23 cellular contexts compared by ENCODE assay signal in genomic region chr7:152140067-152140466, GRCh38.
"Had no signal": no experiment of that assay in that cellular context is flagged by ENCODE, and none has a peak within 500 bp of the region (broad histone marks: within the 10 kb centered on the region; RNA-seq: fewer than 3 reads in every experiment).

No MANE protein-coding gene starts in this region.

- H3K27me3 Mint-ChIP-seq: naive B cell; stimulated activated naive B cell treated with anti-CD40 and anti-IgM and Interleukin-4, amounts not matched to agents 10 μg/mL and 1 μg/mL and 100 μg/mL, for 72 hours; stimulated activated naive CD8-positive, alpha-beta T cell treated with anti-CD3 and anti-CD28 coated beads, Interleukin-15, amount 100 ng/mL, for 72 hours had no signal

- ATAC-seq: foreskin keratinocyte; psoas muscle; sciatic nerve; stimulated activated naive B cell treated with anti-CD40 and anti-IgM and Interleukin-4, amounts not matched to agents 10 μg/mL and 1 μg/mL and 100 μg/mL, for 72 hours; stimulated activated naive CD8-positive, alpha-beta T cell treated with anti-CD3 and anti-CD28 coated beads, Interleukin-15, amount 100 ng/mL, for 72 hours had no signal

- H3K9me3 Mint-ChIP-seq: immature natural killer cell; naive B cell; nephron progenitor cell; stimulated activated naive B cell treated with anti-CD40 and anti-IgM and Interleukin-4, amounts not matched to agents 10 μg/mL and 1 μg/mL and 100 μg/mL, for 72 hours; stimulated activated naive CD8-positive, alpha-beta T cell treated with anti-CD3 and anti-CD28 coated beads, Interleukin-15, amount 100 ng/mL, for 72 hours had no signal

- DNase-seq: cortex of kidney; dorsolateral prefrontal cortex; effector CD8-positive, alpha-beta T cell; erythroblast; foreskin keratinocyte; immature natural killer cell; left ventricle myocardium inferior; mesendoderm; naive B cell; nephron progenitor cell; psoas muscle; retina; spleen; stimulated activated CD4-positive, alpha-beta T cell treated with anti-CD3 and anti-CD28 coated beads, Interleukin-15, amount 100 ng/mL, for 24 hours; stimulated activated CD4-positive, alpha-beta T cell treated with anti-CD3 and anti-CD28 coated beads, Interleukin-1b, Interleukin-23, amount 100 ng/mL, for 48 hours; stimulated activated CD4-positive, alpha-beta T cell treated with anti-CD3 and anti-CD28 coated beads, Interleukin-4, amount 100 ng/mL, for 24 hours; stimulated activated naive B cell treated with anti-CD40 and anti-IgM and Interleukin-4, amounts not matched to agents 10 μg/mL and 1 μg/mL and 100 μg/mL, for 72 hours; stimulated activated naive CD8-positive, alpha-beta T cell treated with anti-CD3 and anti-CD28 coated beads, Interleukin-15, amount 100 ng/mL, for 72 hours; substantia nigra; transverse colon had no signal

- H3K27me3 ChIP-seq: dorsolateral prefrontal cortex, foreskin keratinocyte, spleen, transverse colon had no signal

- H3K9me3 ChIP-seq: left ventricle myocardium inferior, psoas muscle, spleen, thoracic aorta, transverse colon had no signal

- H3K4me3 Mint-ChIP-seq: immature natural killer cell; naive B cell; nephron progenitor cell; stimulated activated naive B cell treated with anti-CD40 and anti-IgM and Interleukin-4, amounts not matched to agents 10 μg/mL and 1 μg/mL and 100 μg/mL, for 72 hours; stimulated activated naive CD8-positive, alpha-beta T cell treated with anti-CD3 and anti-CD28 coated beads, Interleukin-15, amount 100 ng/mL, for 72 hours had no signal

- H3K4me1 Mint-ChIP-seq: stimulated activated naive B cell treated with anti-CD40 and anti-IgM and Interleukin-4, amounts not matched to agents 10 μg/mL and 1 μg/mL and 100 μg/mL, for 72 hours had no signal

- H3K27ac ChIP-seq: dorsolateral prefrontal cortex, foreskin keratinocyte, left ventricle myocardium inferior, parathyroid adenoma, psoas muscle, spleen, thoracic aorta, transverse colon had no signal
